8 cellular contexts compared by ENCODE assay signal in the genomic region with DNA sequence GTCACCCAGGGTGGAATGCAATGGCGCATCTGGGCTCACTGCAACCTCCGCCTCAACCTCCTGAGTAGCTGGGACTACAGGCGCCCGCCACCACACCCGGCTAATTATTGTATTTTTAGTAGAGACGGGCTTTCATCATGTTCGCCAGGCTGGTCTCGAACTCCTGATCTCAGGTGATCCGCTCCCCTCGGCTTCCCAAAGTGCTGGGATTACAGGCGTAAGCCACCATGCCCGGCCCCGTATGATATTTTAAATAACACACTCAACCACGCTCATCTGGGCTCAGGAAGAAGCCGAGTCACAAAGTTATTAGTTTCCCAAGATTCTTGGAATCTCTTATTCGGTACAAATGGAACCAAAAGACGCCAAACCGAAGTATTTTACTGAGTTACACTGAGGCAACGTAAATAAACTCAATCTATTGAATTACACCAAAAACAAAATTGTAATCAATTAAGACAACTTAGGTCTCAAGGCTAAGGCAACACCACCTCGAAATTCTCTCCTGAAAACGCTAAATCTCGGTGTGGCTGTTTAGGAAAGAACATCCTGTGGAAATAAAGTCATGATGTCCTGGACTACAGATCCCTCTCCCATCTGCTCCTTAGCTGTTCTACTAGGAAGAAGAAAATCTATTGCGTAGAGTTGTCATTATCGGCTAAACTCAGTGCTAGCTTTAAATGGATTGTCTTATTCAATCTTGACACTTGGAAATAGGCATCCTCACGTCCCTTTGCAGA. TPM values are rescaled to one million over a fixed set of nuclear protein-coding genes. Genes with fewer than 3 reads are reported as not detected.
A peak's percentile ranks its signal among the peaks of the same experiment; 100 is the strongest.
DNase-seq lines count a peak whose midpoint lies in the region; ATAC-seq and TF ChIP-seq lines count a peak whose summit lies in the region.

No MANE protein-coding gene starts in this region.

- DNase-seq in GM04503 (ENCODE audit: low read depth) (peak; percentile 14), PC-9 (no peak), epithelial cell of esophagus (ENCODE audit: low read depth) (no peak), nephron progenitor cell (no peak), NCI-H128 (lab: John Stamatoyannopoulos, UW; ENCODE audit: unreplicated experiment) (no peak), GM20000 (ENCODE audit: low spot score) (no peak)

- H3K4me3 Mint-ChIP-seq in nephron progenitor cell, result peak overlapping the region; percentile 95

- H3K4me2 ChIP-seq in PC-9, result peak overlapping the region; percentile 80

- no peaks in the 10 kb centered on the region for H3K27me3 ChIP-seq in PC-9 (ENCODE audit: insufficient read depth, low read depth)

- H4K20me1 ChIP-seq in PC-9 (ENCODE audit: insufficient read depth), result no peaks in the 10 kb centered on the region

- H3K4me1 ChIP-seq in PC-9 (replicated peaks; ENCODE audit: insufficient read depth), result no peaks in the 10 kb centered on the region; the same call in 1 of the 2 replicates

- peaks cover 35% of the 10 kb centered on the region for H3K36me3 Mint-ChIP-seq in nephron progenitor cell (ENCODE audit: low read depth)

- no peaks in the 10 kb centered on the region for H3K9me3 ChIP-seq in PC-9 (ENCODE audit: insufficient read depth, low read depth)

- H3K9me3 Mint-ChIP-seq in nephron progenitor cell, result peaks cover 4% of the 10 kb centered on the region

- peak overlapping the region; percentile 82 for H2AFZ ChIP-seq in PC-9

- H3F3A ChIP-seq in PC-9 (ENCODE audit: insufficient read depth, low read depth), result peaks cover 11% of the 10 kb centered on the region

- H3K27me3 Mint-ChIP-seq in nephron progenitor cell (ENCODE audit: low read depth, poor library complexity), result peaks cover 5% of the 10 kb centered on the region

- peak overlapping the region; percentile 61 for H3K4me3 ChIP-seq in PC-9
- H3K4me3 ChIP-seq in epithelial cell of esophagus (ENCODE audit: low read length), result peak overlapping the region; percentile 79

- H3K4me1 Mint-ChIP-seq in nephron progenitor cell, result peaks cover 35% of the 10 kb centered on the region

- TSS peak; percentile 97 for BruUV-seq in PC-9 (replicated peaks; lab: Mats Ljungman, UMichigan)

- H3K36me3 ChIP-seq in PC-9 (ENCODE audit: low read depth), result no peaks in the 10 kb centered on the region

- POLR2A ChIA-PET in PC-9 (lab: Charles Lee; ENCODE audit: unreplicated experiment), result interaction anchor here (0.6 to 0.7 kb wide), 4 partner anchors 36 to 396 kb away, joined by 3 to 5 read pairs (median 3); no protein-coding TSS in a partner anchor

- no peak for TF ChIP-seq CTCF in PC-9 (conservative IDR thresholded peaks at IDR 0.05)
- no peak for TF ChIP-seq CTCF in epithelial cell of esophagus (IDR thresholded peaks at IDR 0.05; ENCODE audit: insufficient read depth, low read depth, low read length, missing control alignments)
- TF ChIP-seq CTCF in nephron progenitor cell (IDR thresholded peaks at IDR 0.05), result no peak
- no peak for TF ChIP-seq CTCF in GM20000 (IDR thresholded peaks at IDR 0.05; ENCODE audit: extremely low read depth, missing control alignments)

- no peaks in the 10 kb centered on the region for H3K9me2 ChIP-seq in PC-9 (ENCODE audit: insufficient read depth)

- 0 out of 2 replicates have a peak, but pooled peaks cover 10% of the 10 kb centered on the region for H3K79me2 ChIP-seq in PC-9 (ENCODE audit: low read depth)

- H3K27ac Mint-ChIP-seq in nephron progenitor cell, result peak overlapping the region; percentile 98

- ATAC-seq in GM18498 (IDR thresholded peaks at IDR 0.05; ENCODE audit: unreplicated experiment), result no peak
- no peak for ATAC-seq in GM21423 (IDR thresholded peaks at IDR 0.05; ENCODE audit: unreplicated experiment)

- H3K27ac ChIP-seq in PC-9, result peak overlapping the region; percentile 54

- CTCF ChIA-PET in PC-9 (lab: Charles Lee), result interaction anchor here (1.0 to 1.5 kb wide), 2 partner anchors 12 to 42 kb away, joined by 4 to 15 read pairs; no protein-coding TSS in a partner anchor

- intact Hi-C loops in PC-9 (cut with micrococcal nuclease; ENCODE audit: unreplicated experiment), result loop anchor here (1.0 to 5.0 kb wide), 3 partner anchors 29 to 109 kb away; a partner anchor contains a TSS

RNA-seq across cellular contexts. Expression of a gene that starts 0.9 kb away (rescaled TPM):
- 11.2 and 11.5 TPM in 2 replicates for total RNA-seq in PC-9 (2021)

RNA-seq across cellular contexts. Expression of a gene that starts 27.5 kb away (rescaled TPM):
- 2.4 and 2.7 TPM in 2 replicates for total RNA-seq in PC-9 (2021)

RNA-seq across cellular contexts. Expression of a gene that starts 43.0 kb away (rescaled TPM):
- 11.0 and 13.0 TPM in 2 replicates for total RNA-seq in PC-9 (2021)
